Comparison of ENCODE assay signal across 8 cellular contexts in the genomic region with DNA sequence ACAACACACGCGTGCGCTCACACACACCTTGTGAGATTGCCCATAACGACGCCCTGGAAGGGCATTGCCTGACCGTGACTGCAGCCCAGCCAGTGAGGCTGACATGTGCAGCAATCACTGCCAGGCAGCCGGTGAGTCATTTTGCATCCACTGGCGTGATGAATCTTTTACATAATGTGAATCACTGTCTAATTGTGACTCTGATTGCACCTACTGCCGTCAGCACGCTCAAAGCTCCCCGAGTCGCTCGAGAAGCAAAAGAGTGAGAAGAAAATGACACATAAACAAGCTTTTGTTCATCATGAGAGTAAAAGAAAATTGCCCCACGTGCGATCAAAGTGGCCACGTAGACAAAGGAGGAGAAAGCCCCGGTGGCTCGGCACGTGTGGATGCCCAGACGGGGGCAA.
DNase-seq lines count a peak whose midpoint lies in the region; ATAC-seq and TF ChIP-seq lines count a peak whose summit lies in the region.

No MANE protein-coding gene starts in this region.

- CTCF ChIA-PET in HEK293 (lab: Yijun Ruan, JAX), result interaction anchor here (1.6 kb wide), 1 partner anchor 22 kb away, joined by 5 read pairs; no protein-coding TSS in a partner anchor

- peaks cover 0 to 25% (median 0%) of the 10 kb centered on the region in 3 donors for H3K27me3 ChIP-seq in psoas muscle (ENCODE audit: insufficient read depth in 3 of 3, low read length in 2 of 3)
- H3K27me3 ChIP-seq in SJCRH30, result no peaks in the 10 kb centered on the region

- no peaks in the 10 kb centered on the region for H3K9me3 ChIP-seq in HEK293 (ENCODE audit: control insufficient read depth, insufficient read depth, low read depth, low read length)
- no peaks in the 10 kb centered on the region for H3K9me3 ChIP-seq in psoas muscle
- H3K9me3 ChIP-seq in SJCRH30 (replicated peaks), result no peaks in the 10 kb centered on the region

- H3K4me1 ChIP-seq in HEK293 (ENCODE audit: control insufficient read depth, insufficient read depth, low read length), result no peaks in the 10 kb centered on the region
- no peaks in the 10 kb centered on the region for H3K4me1 ChIP-seq in psoas muscle
- H3K4me1 ChIP-seq in SJCRH30, result no peaks in the 10 kb centered on the region

- TF ChIP-seq CTCF in HEK293 (tag by site-specific recombination; IDR thresholded peaks at IDR 0.05), result no peak
- no peak for TF ChIP-seq CTCF in psoas muscle (IDR thresholded peaks at IDR 0.05)

- H3K27ac ChIP-seq in HEK293 (ENCODE audit: extremely low read depth, low read depth, low read length), result no peak overlapping the region
- H3K27ac ChIP-seq in psoas muscle, result no peak overlapping the region
- no peak overlapping the region for H3K27ac ChIP-seq in SJCRH30

- H3K4me3 ChIP-seq in HEK293 (ENCODE audit: low read depth, low read length) (no peak overlapping the region; the same call in 1 of the 2 replicates), psoas muscle (no peak overlapping the region), SJCRH30 (no peak overlapping the region)

- ATAC-seq in GM18502 (IDR thresholded peaks at IDR 0.05; ENCODE audit: poor library complexity, unreplicated experiment), result peak; percentile 64
- ATAC-seq in psoas muscle, result peak in 3 of 4 donors; percentile 37 to 49 (median 43)
- ATAC-seq in left colon, result no peak

- WGBS in psoas muscle, 3 donors, result 75 to 81% (median 79%) methylated on average over 20 of the region's 20 CpGs

- DNase-seq in RPMI7951 (ENCODE audit: low read depth), result peak; percentile 79
- DNase-seq in psoas muscle, result no peak
- DNase-seq in dedifferentiated amniotic fluid mesenchymal stem cell (ENCODE audit: extremely low spot score), result no peak
- no peak for DNase-seq in SKM-1 treated with dmso at 0.1 percent for 144 hours (lab: John Stamatoyannopoulos, UW; ENCODE audit: unreplicated experiment)
- no peak for DNase-seq in left colon
- no peak for DNase-seq in SJCRH30

- H3K36me3 ChIP-seq in HEK293 (ENCODE audit: control insufficient read depth in 2 of 2, insufficient read depth in 1 of 2, low read length in 2 of 2) (no peaks in the 10 kb centered on the region), psoas muscle (ENCODE audit: insufficient read depth in 1 of 2, low read depth in 1 of 2) (no peaks in the 10 kb centered on the region), SJCRH30 (no peaks in the 10 kb centered on the region)

- intact Hi-C loops in psoas muscle (cut with DNase I) (no loop called here), left colon (cut with DNase I, micrococcal nuclease) (no loop called here)

- POLR2A ChIA-PET in HEK293 (lab: Yijun Ruan, JAX), result no interaction called here

TF ChIP-seq in HEK293, 187 proteins besides CTCF, POLR2A, EP300 and RAD21 (continues in another document):
- TF ChIP-seq ZNF366 (tag by site-specific recombination; conservative IDR thresholded peaks at IDR 0.05) (peak; percentile 14; the same call in 1 of the 2 replicates), ZNF747 (tag by site-specific recombination; IDR thresholded peaks at IDR 0.05) (no peak), ZNF558 (tag by site-specific recombination; IDR thresholded peaks at IDR 0.05) (0 out of 2 replicates have a peak, but pooled peaks have one; percentile 24), OSR2 (tag by site-specific recombination; IDR thresholded peaks at IDR 0.05) (0 out of 2 replicates have a peak, but pooled peaks have one; percentile 20), TRIM28 (IDR thresholded peaks at IDR 0.05; ENCODE audit: borderline replicate concordance, low read length) (no peak), ZNF16 (tag by site-specific recombination; IDR thresholded peaks at IDR 0.05; ENCODE audit: low read depth) (no peak), ZNF354C (tag by site-specific recombination; IDR thresholded peaks at IDR 0.05; ENCODE audit: borderline replicate concordance, low read depth) (no peak), ZNF664 (tag by site-specific recombination; IDR thresholded peaks at IDR 0.05) (no peak), ZNF292 (tag by site-specific recombination; IDR thresholded peaks at IDR 0.05; ENCODE audit: borderline replicate concordance, low read depth) (no peak), ZNF37A (tag by site-specific recombination; IDR thresholded peaks at IDR 0.05) (no peak), ZNF660 (tag by site-specific recombination; IDR thresholded peaks at IDR 0.05) (peak; percentile 86; the same call in 1 of the 2 replicates), ZNF600 (tag by site-specific recombination; IDR thresholded peaks at IDR 0.05) (peak; percentile 92; the same call in 1 of the 2 replicates), ZNF214 (tag by site-specific recombination; IDR thresholded peaks at IDR 0.05; ENCODE audit: borderline replicate concordance) (no peak), OVOL3 (tag by site-specific recombination; IDR thresholded peaks at IDR 0.05) (no peak), ZBTB17 (tag by site-specific recombination; IDR thresholded peaks at IDR 0.05) (peak; percentile 82), ZNF768 (tag by site-specific recombination; IDR thresholded peaks at IDR 0.05) (no peak), SP7 (tag by site-specific recombination; IDR thresholded peaks at IDR 0.05) (peak; percentile 77), GLIS2 (tag by site-specific recombination; IDR thresholded peaks at IDR 0.05) (0 out of 2 replicates have a peak, but pooled peaks have one; percentile 30), SCRT2 (tag by site-specific recombination; IDR thresholded peaks at IDR 0.05) (0 out of 2 replicates have a peak, but pooled peaks have one; percentile 29), ZSCAN16 (tag by site-specific recombination; IDR thresholded peaks at IDR 0.05) (no peak), RBAK (tag by site-specific recombination; IDR thresholded peaks at IDR 0.05) (no peak), ZNF629 (tag by site-specific recombination; IDR thresholded peaks at IDR 0.05) (peak; percentile 83), ZEB2 (tag by site-specific recombination; IDR thresholded peaks at IDR 0.05) (peak; percentile 83), ZNF48 (tag by site-specific recombination; IDR thresholded peaks at IDR 0.05) (no peak), KLF1 (tag by site-specific recombination; IDR thresholded peaks at IDR 0.05) (no peak), ZFHX2 (tag by site-specific recombination; conservative IDR thresholded peaks at IDR 0.05) (no peak)
- TF ChIP-seq, protein P1, sequence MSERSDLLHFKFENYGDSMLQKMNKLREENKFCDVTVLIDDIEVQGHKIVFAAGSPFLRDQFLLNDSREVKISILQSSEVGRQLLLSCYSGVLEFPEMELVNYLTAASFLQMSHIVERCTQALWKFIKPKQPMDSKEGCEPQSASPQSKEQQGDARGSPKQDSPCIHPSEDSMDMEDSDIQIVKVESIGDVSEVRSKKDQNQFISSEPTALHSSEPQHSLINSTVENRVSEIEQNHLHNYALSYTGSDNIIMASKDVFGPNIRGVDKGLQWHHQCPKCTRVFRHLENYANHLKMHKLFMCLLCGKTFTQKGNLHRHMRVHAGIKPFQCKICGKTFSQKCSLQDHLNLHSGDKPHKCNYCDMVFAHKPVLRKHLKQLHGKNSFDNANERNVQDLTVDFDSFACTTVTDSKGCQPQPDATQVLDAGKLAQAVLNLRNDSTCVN (tag by site-specific recombination; optimal IDR thresholded peaks at IDR 0.05), result no peak
- TF ChIP-seq, protein P2, sequence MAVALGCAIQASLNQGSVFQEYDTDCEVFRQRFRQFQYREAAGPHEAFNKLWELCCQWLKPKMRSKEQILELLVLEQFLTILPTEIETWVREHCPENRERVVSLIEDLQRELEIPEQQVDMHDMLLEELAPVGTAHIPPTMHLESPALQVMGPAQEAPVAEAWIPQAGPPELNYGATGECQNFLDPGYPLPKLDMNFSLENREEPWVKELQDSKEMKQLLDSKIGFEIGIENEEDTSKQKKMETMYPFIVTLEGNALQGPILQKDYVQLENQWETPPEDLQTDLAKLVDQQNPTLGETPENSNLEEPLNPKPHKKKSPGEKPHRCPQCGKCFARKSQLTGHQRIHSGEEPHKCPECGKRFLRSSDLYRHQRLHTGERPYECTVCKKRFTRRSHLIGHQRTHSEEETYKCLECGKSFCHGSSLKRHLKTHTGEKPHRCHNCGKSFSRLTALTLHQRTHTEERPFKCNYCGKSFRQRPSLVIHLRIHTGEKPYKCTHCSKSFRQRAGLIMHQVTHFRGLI (tag by site-specific recombination; IDR thresholded peaks at IDR 0.05), result peak; percentile 69; the same call in 1 of the 2 replicates
- TF ChIP-seq, protein P3, sequence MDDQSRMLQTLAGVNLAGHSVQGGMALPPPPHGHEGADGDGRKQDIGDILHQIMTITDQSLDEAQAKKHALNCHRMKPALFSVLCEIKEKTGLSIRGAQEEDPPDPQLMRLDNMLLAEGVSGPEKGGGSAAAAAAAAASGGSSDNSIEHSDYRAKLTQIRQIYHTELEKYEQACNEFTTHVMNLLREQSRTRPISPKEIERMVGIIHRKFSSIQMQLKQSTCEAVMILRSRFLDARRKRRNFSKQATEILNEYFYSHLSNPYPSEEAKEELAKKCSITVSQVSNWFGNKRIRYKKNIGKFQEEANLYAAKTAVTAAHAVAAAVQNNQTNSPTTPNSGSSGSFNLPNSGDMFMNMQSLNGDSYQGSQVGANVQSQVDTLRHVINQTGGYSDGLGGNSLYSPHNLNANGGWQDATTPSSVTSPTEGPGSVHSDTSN (CRISPR knock-in tag; IDR thresholded peaks at IDR 0.05), result no peak
- TF ChIP-seq, protein P4, sequence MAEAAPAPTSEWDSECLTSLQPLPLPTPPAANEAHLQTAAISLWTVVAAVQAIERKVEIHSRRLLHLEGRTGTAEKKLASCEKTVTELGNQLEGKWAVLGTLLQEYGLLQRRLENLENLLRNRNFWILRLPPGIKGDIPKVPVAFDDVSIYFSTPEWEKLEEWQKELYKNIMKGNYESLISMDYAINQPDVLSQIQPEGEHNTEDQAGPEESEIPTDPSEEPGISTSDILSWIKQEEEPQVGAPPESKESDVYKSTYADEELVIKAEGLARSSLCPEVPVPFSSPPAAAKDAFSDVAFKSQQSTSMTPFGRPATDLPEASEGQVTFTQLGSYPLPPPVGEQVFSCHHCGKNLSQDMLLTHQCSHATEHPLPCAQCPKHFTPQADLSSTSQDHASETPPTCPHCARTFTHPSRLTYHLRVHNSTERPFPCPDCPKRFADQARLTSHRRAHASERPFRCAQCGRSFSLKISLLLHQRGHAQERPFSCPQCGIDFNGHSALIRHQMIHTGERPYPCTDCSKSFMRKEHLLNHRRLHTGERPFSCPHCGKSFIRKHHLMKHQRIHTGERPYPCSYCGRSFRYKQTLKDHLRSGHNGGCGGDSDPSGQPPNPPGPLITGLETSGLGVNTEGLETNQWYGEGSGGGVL (tag by site-specific recombination; IDR thresholded peaks at IDR 0.05), result no peak
